ENCODE assay signal across 9 cellular contexts in genomic region chr14:66624319-66624937, GRCh38.
DNase-seq lines count a peak whose midpoint lies in the region; ATAC-seq and TF ChIP-seq lines count a peak whose summit lies in the region.
"Had no signal": no experiment of that assay in that cellular context is flagged by ENCODE, and none has a peak within 500 bp of the region (broad histone marks: within the 10 kb centered on the region; RNA-seq: fewer than 3 reads in every experiment).

No MANE protein-coding gene starts in this region.

- H3K4me3 ChIP-seq in AG04450 (ENCODE audit: low read depth, low read length) = no peak overlapping the region
- no peak overlapping the region; a peak in 1 of 4 replicates for H3K4me3 ChIP-seq in SK-N-SH (ENCODE audit: low read depth in 2 of 2, low read length in 1 of 2)
- no peak overlapping the region for H3K4me3 ChIP-seq in right lobe of liver

- in situ Hi-C loops in KBM-7 (cut with MboI; ENCODE audit: low pct_unique_long_range_greater_than_20kb, low sequenced_read_pairs) = no loop called here

- no peak overlapping the region for H3K9ac ChIP-seq in SK-N-SH

- H3K27ac ChIP-seq in AG04450 (ENCODE audit: low read depth, low read length) = no peak overlapping the region
- no peak overlapping the region for H3K27ac ChIP-seq in SK-N-SH (ENCODE audit: low read depth in 2 of 2, low read length in 1 of 2)
- H3K27ac ChIP-seq in right lobe of liver = peak overlapping the region in 1 of 3 donors; percentile 1
- H3K27ac ChIP-seq: HL-60 had no signal

- no peaks in the 10 kb centered on the region for H3K27me3 ChIP-seq in AG04450 (ENCODE audit: control insufficient read depth, insufficient read depth, low read length)
- no peaks in the 10 kb centered on the region for H3K27me3 ChIP-seq in SK-N-SH (ENCODE audit: insufficient read depth)
- no peaks in the 10 kb centered on the region for H3K27me3 ChIP-seq in right lobe of liver

- POLR2A ChIA-PET in AG04450 (lab: Yijun Ruan, JAX) = no interaction called here
- POLR2A ChIA-PET in SK-N-SH (lab: Yijun Ruan, JAX) = no interaction called here

- no peak for TF ChIP-seq EP300 in SK-N-SH (IDR thresholded peaks at IDR 0.05; ENCODE audit: borderline replicate concordance in 1 of 2, low read depth in 1 of 2, low read length in 1 of 2)

- TF ChIP-seq RAD21 in SK-N-SH (IDR thresholded peaks at IDR 0.05; ENCODE audit: low read length) = peak; percentile 90

- TF ChIP-seq CTCF in AG04450 (IDR thresholded peaks at IDR 0.05; ENCODE audit: low read depth, low read length) = peak; percentile 80
- TF ChIP-seq CTCF in GM12874 (IDR thresholded peaks at IDR 0.05; ENCODE audit: insufficient read depth, low read depth, low read length) = peak; percentile 62
- TF ChIP-seq CTCF in SK-N-SH (IDR thresholded peaks at IDR 0.05) = peak; percentile 79
- TF ChIP-seq CTCF in right lobe of liver (IDR thresholded peaks at IDR 0.05) = peak; percentile 70 to 77 (median 73)

- H3K4me2 ChIP-seq in SK-N-SH = no peak overlapping the region

- CTCF ChIA-PET in AG04450 (lab: Charles Lee) = interaction anchor here (0.6 to 2.4 kb wide), 35 partner anchors 9 to 662 kb away, joined by 3 to 37 read pairs (median 3); no protein-coding TSS in a partner anchor
- CTCF ChIA-PET in SK-N-SH (lab: Yijun Ruan, JAX) = interaction anchor here (0.6 to 2.1 kb wide), 31 partner anchors 12 to 947 kb away, joined by 3 to 13 read pairs (median 3); no protein-coding TSS in a partner anchor

- peaks cover 0 to 3% of the 10 kb centered on the region in 2 experiments; a peak in 2 of 4 replicates for H3K4me1 ChIP-seq in SK-N-SH (ENCODE audit: control insufficient read depth in 1 of 2, insufficient read depth in 2 of 2, low read depth in 1 of 2, low read length in 1 of 2)
- peaks cover 0 to 24% (median 2%) of the 10 kb centered on the region in 4 donors for H3K4me1 ChIP-seq in right lobe of liver

- intact Hi-C loops in right lobe of liver (cut with DNase I) = no loop called here

- ATAC-seq in right lobe of liver (peak; percentile 94 to 99 (median 96)), GM18861 (IDR thresholded peaks at IDR 0.05; ENCODE audit: unreplicated experiment) (no peak)

- H3K79me2 ChIP-seq in SK-N-SH (ENCODE audit: insufficient read depth) = no peaks in the 10 kb centered on the region

- H3K36me3 ChIP-seq in SK-N-SH (replicated peaks in 1 of 2; ENCODE audit: control insufficient read depth in 1 of 2, insufficient read depth in 2 of 2, low read length in 1 of 2) (no peaks in the 10 kb centered on the region), right lobe of liver (no peaks in the 10 kb centered on the region)

- no peaks in the 10 kb centered on the region for H4K20me1 ChIP-seq in SK-N-SH (ENCODE audit: insufficient read depth)

- WGBS in SK-N-SH (ENCODE audit: low lambda C conversion rate) = 13% methylated on average over 2 of the region's 2 CpGs
- WGBS in right lobe of liver (ENCODE audit: insufficient coverage, low coverage, low lambda C conversion rate, missing lambda C conversion rate) = 4% methylated on average over 2 of the region's 2 CpGs

- no peak for TF ChIP-seq POLR2A in right lobe of liver (IDR thresholded peaks at IDR 0.05)

- H3K9me3 ChIP-seq in AG04450 (ENCODE audit: control insufficient read depth, insufficient read depth, low read length) = no peaks in the 10 kb centered on the region
- H3K9me3 ChIP-seq in SK-N-SH = no peaks in the 10 kb centered on the region
- H3K9me3 ChIP-seq in right lobe of liver = no peaks in the 10 kb centered on the region

- no peaks in the 10 kb centered on the region for H3K9me2 ChIP-seq in SK-N-SH

- no peak overlapping the region for H2AFZ ChIP-seq in SK-N-SH (ENCODE audit: low read depth)

- DNase-seq in AG04450 (ENCODE audit: low read depth, low spot score) = peak; percentile 42
- DNase-seq in KBM-7 = peak; percentile 65
- peak; percentile 60 for DNase-seq in SK-N-SH
- peak; percentile 31 for DNase-seq in dedifferentiated amniotic fluid mesenchymal stem cell (ENCODE audit: extremely low spot score)
- peak in 2 of 3 donors; percentile 52 to 62 for DNase-seq in right lobe of liver
- peak; percentile 81 for DNase-seq in superior temporal gyrus (ENCODE audit: extremely low spot score)

- no peaks in the 10 kb centered on the region for H3F3A ChIP-seq in SK-N-SH (replicated peaks; ENCODE audit: insufficient read depth)

TF ChIP-seq in SK-N-SH, 30 proteins besides CTCF, POLR2A, EP300 and RAD21:
- no peak for TF ChIP-seq MEF2A (IDR thresholded peaks at IDR 0.05; ENCODE audit: borderline replicate concordance, low read depth)
- TF ChIP-seq SMC3 (IDR thresholded peaks at IDR 0.05; ENCODE audit: low read depth, low read length) = peak; percentile 79
- no peak for TF ChIP-seq EZH2phosphoT487 (IDR thresholded peaks at IDR 0.05; ENCODE audit: borderline replicate concordance, low read depth)

Comparison
In these comparisons a context has a peak if more than half of its experiments do, and no peak if none do; other contexts are left out.
1. DNase-seq: peak in every context shown above with its lines; median percentile 81 in superior temporal gyrus; 65 in KBM-7; 60 in SK-N-SH; 57 in right lobe of liver; 42 in AG04450; 31 in dedifferentiated amniotic fluid mesenchymal stem cell.